ENCODE assay signal across 8 cellular contexts in genomic region chr10:133373104-133373624, GRCh38. TPM values are rescaled to one million over a fixed set of nuclear protein-coding genes. Genes with fewer than 3 reads are reported as not detected.
DNase-seq lines count a peak whose midpoint lies in the region; ATAC-seq, FAIRE-seq and TF ChIP-seq lines count a peak whose summit lies in the region.

TSS of gene ECHS1 (minus strand) at chr10:133373354. CDS start at chr10:133373333, 21 bp downstream.

- peaks cover 2% of the 10 kb centered on the region for H3K4me1 Mint-ChIP-seq in astrocyte (ENCODE audit: low read depth, unreplicated experiment)

- ATAC-seq in GM18505 (IDR thresholded peaks at IDR 0.05; ENCODE audit: unreplicated experiment) (peak; percentile 95), HG02973 (IDR thresholded peaks at IDR 0.05; ENCODE audit: unreplicated experiment) (peak; percentile 93), aorta (ENCODE audit: low FRiP score) (peak; percentile 99)

- peaks cover 2% of the 10 kb centered on the region for H3K9me3 Mint-ChIP-seq in astrocyte (ENCODE audit: unreplicated experiment)

- peak within 1 kb of the TSS; percentile 80 for H2AFZ ChIP-seq in astrocyte (ENCODE audit: low read depth, low read length)

- H3K4me3 ChIP-seq in astrocyte (ENCODE audit: insufficient read depth, low read depth, low read length) (peak within 1 kb of the TSS; percentile 70), aorta (ENCODE audit: low read length in 2 of 2) (peak within 1 kb of the TSS; percentile 87 to 88)

- peak; percentile 69 to 85 for DNase-seq in NCI-H1930 (lab: John Stamatoyannopoulos, UW)
- DNase-seq in T-helper 22 cell (ENCODE audit: low read depth) = peak; percentile 89
- peak; percentile 63 for DNase-seq in astrocyte (ENCODE audit: low read depth)
- peak; percentile 99 for DNase-seq in hepatic stellate cell (ENCODE audit: low spot score)
- DNase-seq in renal cortical epithelial cell (ENCODE audit: low read depth) = peak; percentile 66
- DNase-seq in aorta = peak; percentile 98 to 99

- no peak for TF ChIP-seq CTCF in astrocyte (IDR thresholded peaks at IDR 0.05; ENCODE audit: insufficient read depth, low read depth, low read length)

- peaks cover 14% of the 10 kb centered on the region for H3K27me3 Mint-ChIP-seq in astrocyte (ENCODE audit: low read depth, unreplicated experiment)

- peak within 1 kb of the TSS; percentile 88 for H3K4me3 Mint-ChIP-seq in astrocyte (ENCODE audit: unreplicated experiment)

- intact Hi-C loops in aorta (cut with DNase I) = loop anchor here in 1 of 2 donors (5.0 kb wide), 1 partner anchor 61 kb away; no protein-coding TSS in a partner anchor

- H3K4me1 ChIP-seq in astrocyte (ENCODE audit: insufficient read depth, low read length) (peaks cover 4% of the 10 kb centered on the region), aorta (ENCODE audit: control insufficient read depth in 1 of 2, insufficient read depth in 2 of 2, low read length in 2 of 2) (no peaks in the 10 kb centered on the region)

- peaks cover 9% of the 10 kb centered on the region for H3K79me2 ChIP-seq in astrocyte (ENCODE audit: insufficient read depth, low read length)

- H3K27ac Mint-ChIP-seq in astrocyte (ENCODE audit: unreplicated experiment) = peak within 1 kb of the TSS; percentile 34

- H4K20me1 ChIP-seq in astrocyte (ENCODE audit: insufficient read depth, low read length) = peaks cover 5% of the 10 kb centered on the region

- peaks cover 4% of the 10 kb centered on the region for H3K36me3 Mint-ChIP-seq in astrocyte (ENCODE audit: low read depth, unreplicated experiment)

- H3K9me3 ChIP-seq in astrocyte (ENCODE audit: insufficient read depth, low read depth, low read length) (no peaks in the 10 kb centered on the region), aorta (ENCODE audit: control insufficient read depth, low read length) (no peaks in the 10 kb centered on the region)

- H3K4me2 ChIP-seq in astrocyte (ENCODE audit: low read length) = peak within 1 kb of the TSS; percentile 77

- no peak for FAIRE-seq in astrocyte (lab: Jason Lieb, UNC)

- H3K9ac ChIP-seq in astrocyte (ENCODE audit: low read length) = peak within 1 kb of the TSS; percentile 83

- H3K27ac ChIP-seq in astrocyte (ENCODE audit: low read depth, low read length) = no peak within 1 kb of the TSS
- H3K27ac ChIP-seq in aorta (ENCODE audit: low read depth in 1 of 2, low read length in 2 of 2) = peak within 1 kb of the TSS in 1 of 2 donors; percentile 61

- H3K36me3 ChIP-seq in astrocyte (ENCODE audit: insufficient read depth, low read length) = peaks cover 4% of the 10 kb centered on the region
- H3K36me3 ChIP-seq in aorta (ENCODE audit: control insufficient read depth in 1 of 2, insufficient read depth in 2 of 2, low read length in 1 of 2) = peaks cover 3 to 5% of the 10 kb centered on the region in 2 donors

- WGBS in aorta, 2 donors = 0 to 1% methylated on average over 26 to 57 of the region's 57 CpGs

- H3K27me3 ChIP-seq in astrocyte (ENCODE audit: insufficient read depth, low read length) (no peaks in the 10 kb centered on the region), aorta (ENCODE audit: control insufficient read depth in 1 of 2, insufficient read depth in 2 of 2, low read length in 1 of 2) (no peaks in the 10 kb centered on the region)

- peak; percentile 87 for TF ChIP-seq POLR2A in GM18505 (IDR thresholded peaks at IDR 0.05; ENCODE audit: borderline replicate concordance, extremely low read depth, insufficient read depth, insufficient read length)

RNA-seq across cellular contexts. Expression of gene ECHS1, which starts in this region (rescaled TPM):
- total RNA-seq in astrocyte (81.0 and 90.9 TPM in 2 replicates), renal cortical epithelial cell (110 and 133 TPM in 2 replicates), aorta (10 to 100 TPM; 34.3 to 48.9 TPM)
- polyA plus RNA-seq in aorta = 10 to 100 TPM; 56.1 to 93.7 TPM
